9 cellular contexts compared by ENCODE assay signal in the genomic region with DNA sequence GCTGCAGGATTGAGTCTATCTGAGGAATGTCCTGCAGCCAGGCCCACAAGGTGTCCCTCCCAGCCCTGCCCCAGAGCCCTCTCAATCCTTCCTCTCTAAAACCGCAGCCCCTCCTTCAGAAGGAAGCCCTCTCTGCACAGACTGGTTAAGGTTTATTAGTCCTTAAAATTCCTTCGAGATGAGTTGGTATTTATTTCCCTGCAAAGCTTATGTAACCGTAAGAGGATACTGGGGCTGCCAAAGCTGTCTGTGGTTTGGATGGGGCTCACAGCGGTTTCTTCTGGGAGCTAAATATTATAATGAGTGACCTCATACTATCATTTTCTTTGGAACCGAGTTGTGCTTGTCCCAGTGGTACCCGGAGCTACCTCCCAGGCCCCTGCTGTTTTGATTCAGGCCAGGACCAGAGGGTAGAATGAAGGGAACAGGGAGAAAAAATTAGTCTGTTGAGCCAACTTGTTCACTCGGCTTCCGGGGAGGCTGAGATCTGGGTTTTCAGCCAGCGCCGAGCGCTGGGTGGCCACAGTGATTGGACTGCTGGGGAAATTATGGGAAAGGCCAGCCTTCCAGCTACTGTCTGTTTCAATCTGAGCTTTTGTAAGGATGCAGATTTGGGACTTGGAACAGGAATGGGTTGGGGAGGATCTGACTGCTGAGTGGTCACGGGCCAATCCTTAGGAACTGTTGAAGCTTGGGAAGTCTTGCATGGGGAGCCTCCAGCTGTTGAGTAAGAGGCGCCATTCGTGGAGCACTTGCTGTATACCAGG.
DNase-seq lines count a peak whose midpoint lies in the region; ATAC-seq, FAIRE-seq and TF ChIP-seq lines count a peak whose summit lies in the region.
"Had no signal": no experiment of that assay in that cellular context is flagged by ENCODE, and none has a peak within 500 bp of the region (broad histone marks: within the 10 kb centered on the region; RNA-seq: fewer than 3 reads in every experiment).

No MANE protein-coding gene starts in this region.

- H3K9me3 ChIP-seq in left lung (no peaks in the 10 kb centered on the region), upper lobe of left lung (no peaks in the 10 kb centered on the region)

- H3K27me3 Mint-ChIP-seq in MCF 10A (ENCODE audit: insufficient read depth, unreplicated experiment): peaks cover 2% of the 10 kb centered on the region
- peaks cover 21% of the 10 kb centered on the region for H3K27me3 Mint-ChIP-seq in activated naive CD4-positive, alpha-beta T cell treated with anti-CD3 and anti-CD28 coated beads, Interleukin-2, amount 10 ng/mL, durations not matched to agents 7 days and 5 days

- no peaks in the 10 kb centered on the region for H3K9me3 Mint-ChIP-seq in MCF 10A (ENCODE audit: unreplicated experiment)
- H3K9me3 Mint-ChIP-seq in activated naive CD4-positive, alpha-beta T cell treated with anti-CD3 and anti-CD28 coated beads, Interleukin-2, amount 10 ng/mL, durations not matched to agents 7 days and 5 days: no peaks in the 10 kb centered on the region

- peaks cover 12% of the 10 kb centered on the region for H3K4me1 Mint-ChIP-seq in MCF 10A (ENCODE audit: insufficient read depth, unreplicated experiment)
- peaks cover 10% of the 10 kb centered on the region for H3K4me1 Mint-ChIP-seq in activated naive CD4-positive, alpha-beta T cell treated with anti-CD3 and anti-CD28 coated beads, Interleukin-2, amount 10 ng/mL, durations not matched to agents 7 days and 5 days

- no peak overlapping the region for H3K4me3 ChIP-seq in left lung
- peak overlapping the region in 3 of 4 donors; percentile 10 to 31 (median 12) for H3K4me3 ChIP-seq in upper lobe of left lung

- peak overlapping the region; percentile 35 for H3K27ac Mint-ChIP-seq in MCF 10A (ENCODE audit: low read depth, unreplicated experiment)
- H3K27ac Mint-ChIP-seq in activated naive CD4-positive, alpha-beta T cell treated with anti-CD3 and anti-CD28 coated beads, Interleukin-2, amount 10 ng/mL, durations not matched to agents 7 days and 5 days: no peak overlapping the region

- DNase-seq in HTR-8/SVneo (ENCODE audit: insufficient read length, low spot score) (peak; percentile 95), MCF 10A (ENCODE audit: unreplicated experiment) (peak; percentile 99), left lung (peak; percentile 72 to 76), upper lobe of left lung (peak in 1 of 2 donors; percentile 83), NK-92 (lab: John Stamatoyannopoulos, UW; ENCODE audit: unreplicated experiment) (no peak)
- no peak for DNase-seq in activated naive CD4-positive, alpha-beta T cell treated with anti-CD3 and anti-CD28 coated beads, Interleukin-2, amount 10 ng/mL, durations not matched to agents 7 days and 5 days
- DNase-seq: T-helper 1 cell had no signal

- no TSS peak for BruUV-seq in MCF 10A (replicated peaks; lab: Mats Ljungman, UMichigan)

- intact Hi-C loops in MCF 10A (cut with micrococcal nuclease) (loop anchor here (2.0 to 5.0 kb wide), 3 partner anchors 111 to 333 kb away; partner anchors contain the start of gene SPRY4), left lung (cut with DNase I) (no loop called here)

- ATAC-seq in left lung: peak; percentile 95
- peak; percentile 92 to 95 for ATAC-seq in upper lobe of left lung (ENCODE audit: low FRiP score in 2 of 2)
- ATAC-seq in HG02852 (IDR thresholded peaks at IDR 0.05; ENCODE audit: unreplicated experiment): no peak

- WGBS in upper lobe of left lung, 2 donors: 45 to 46% methylated on average over 14 of the region's 14 CpGs

- H3K36me3 ChIP-seq in left lung: no peaks in the 10 kb centered on the region
- no peaks in the 10 kb centered on the region for H3K36me3 ChIP-seq in upper lobe of left lung

- POLR2A ChIA-PET in MCF 10A (lab: Yijun Ruan, JAX): interaction anchor here (0.6 to 1.3 kb wide), 7 partner anchors 107 to 469 kb away, joined by 3 to 5 read pairs (median 3); partner anchors contain the start of gene SPRY4

- CTCF ChIA-PET in MCF 10A (lab: Yijun Ruan, JAX): interaction anchor here (0.7 to 1.2 kb wide), 4 partner anchors 40 to 333 kb away, joined by 3 to 4 read pairs (median 4); no protein-coding TSS in a partner anchor
- CTCF ChIA-PET in activated naive CD4-positive, alpha-beta T cell treated with anti-CD3 and anti-CD28 coated beads, Interleukin-2, amount 10 ng/mL, durations not matched to agents 7 days and 5 days (lab: Charles Lee): interaction anchor here (0.7 to 1.0 kb wide), 2 partner anchors 11 to 890 kb away, joined by 3 read pairs; no protein-coding TSS in a partner anchor

- H3K4me1 ChIP-seq in left lung: peaks cover 13 to 16% of the 10 kb centered on the region in 2 donors
- peaks cover 14 to 26% (median 19%) of the 10 kb centered on the region in 4 donors for H3K4me1 ChIP-seq in upper lobe of left lung

- peak overlapping the region; percentile 46 to 78 for H3K27ac ChIP-seq in left lung
- peak overlapping the region; percentile 75 to 82 (median 79) for H3K27ac ChIP-seq in upper lobe of left lung

- peaks cover 10% of the 10 kb centered on the region for H3K36me3 Mint-ChIP-seq in MCF 10A (ENCODE audit: insufficient read depth, unreplicated experiment)
- no peaks in the 10 kb centered on the region for H3K36me3 Mint-ChIP-seq in activated naive CD4-positive, alpha-beta T cell treated with anti-CD3 and anti-CD28 coated beads, Interleukin-2, amount 10 ng/mL, durations not matched to agents 7 days and 5 days

- peak overlapping the region; percentile 72 for H3K4me3 Mint-ChIP-seq in MCF 10A (ENCODE audit: unreplicated experiment)
- no peak overlapping the region for H3K4me3 Mint-ChIP-seq in activated naive CD4-positive, alpha-beta T cell treated with anti-CD3 and anti-CD28 coated beads, Interleukin-2, amount 10 ng/mL, durations not matched to agents 7 days and 5 days

- H3K27me3 ChIP-seq in left lung (no peaks in the 10 kb centered on the region), upper lobe of left lung (no peaks in the 10 kb centered on the region)

- TF ChIP-seq CTCF in MCF 10A (IDR thresholded peaks at IDR 0.05; ENCODE audit: unreplicated experiment) (no peak), left lung (IDR thresholded peaks at IDR 0.05) (no peak), upper lobe of left lung (IDR thresholded peaks at IDR 0.05) (no peak)

- peak; percentile 16 for FAIRE-seq in HTR-8/SVneo (lab: Jason Lieb, UNC)
- FAIRE-seq: endometrium had no signal

- TF ChIP-seq POLR2A in upper lobe of left lung (IDR thresholded peaks at IDR 0.05): no peak

- peak in 1 of 4 donors; percentile 74 for TF ChIP-seq EP300 in upper lobe of left lung (IDR thresholded peaks at IDR 0.05)

Comparison
In these comparisons a context has a peak if more than half of its experiments do, and no peak if none do; other contexts are left out.
1. DNase-seq: peak in HTR-8/SVneo (single experiment), MCF 10A (single experiment) and left lung (2 of 2); none in activated naive CD4-positive, alpha-beta T cell treated with anti-CD3 and anti-CD28 coated beads, Interleukin-2, amount 10 ng/mL, durations not matched to agents 7 days and 5 days (single experiment) and NK-92 (single experiment).
2. H3K4me3 ChIP-seq: peak in upper lobe of left lung (3 of 4); none in left lung (0 of 2).